Comparison of ENCODE assay signal across 1 cellular context in genomic region chr1:241998950-241999495, GRCh38.
TF ChIP-seq lines count a peak whose summit lies in the region.

Gene MAP1LC3C (minus strand): TSS chr1:241999098. CDS start chr1:241999008, 90 bp downstream.

TF ChIP-seq in GM12878, 131 proteins besides CTCF, POLR2A, EP300 and RAD21 (continued from another document):
- no peak for TF ChIP-seq ATF2 (IDR thresholded peaks at IDR 0.05; ENCODE audit: low read length)
- no peak for TF ChIP-seq FOXM1 (IDR thresholded peaks at IDR 0.05; ENCODE audit: low read depth, low read length)
- no peak for TF ChIP-seq IKZF2 (IDR thresholded peaks at IDR 0.05)
- TF ChIP-seq SREBF1 (IDR thresholded peaks at IDR 0.05; ENCODE audit: low read length) = no peak
- no peak for TF ChIP-seq ZBTB4 (CRISPR knock-in tag; IDR thresholded peaks at IDR 0.05)
- TF ChIP-seq PML (IDR thresholded peaks at IDR 0.05; ENCODE audit: low read length) = no peak
- TF ChIP-seq HDAC6 (IDR thresholded peaks at IDR 0.05; ENCODE audit: unreplicated experiment) = no peak
- no peak for TF ChIP-seq RFX5 (IDR thresholded peaks at IDR 0.05; ENCODE audit: low read depth, low read length)
- no peak for TF ChIP-seq SMAD5 (IDR thresholded peaks at IDR 0.05; ENCODE audit: low read depth)
- no peak for TF ChIP-seq ATF3 (IDR thresholded peaks at IDR 0.05; ENCODE audit: borderline replicate concordance, extremely low read depth, low read depth, low read length)
- TF ChIP-seq NR2F1 (conservative IDR thresholded peaks at IDR 0.05) = no peak
- no peak for TF ChIP-seq JUND (IDR thresholded peaks at IDR 0.05; ENCODE audit: low read depth, low read length)
- TF ChIP-seq ESRRA (IDR thresholded peaks at IDR 0.05; ENCODE audit: low read length) = no peak
- no peak for TF ChIP-seq TARDBP (IDR thresholded peaks at IDR 0.05; ENCODE audit: borderline replicate concordance)
- no peak for TF ChIP-seq BRCA1 (IDR thresholded peaks at IDR 0.05; ENCODE audit: low read depth, low read length)
- no peak for TF ChIP-seq ZSCAN29 (IDR thresholded peaks at IDR 0.05)
